ENCODE assay signal across 8 cellular contexts in genomic region chr11:12066799-12067508, GRCh38. TPM values are rescaled to one million over a fixed set of nuclear protein-coding genes. Genes with fewer than 3 reads are reported as not detected.
A peak's percentile ranks its signal among the peaks of the same experiment; 100 is the strongest.
DNase-seq lines count a peak whose midpoint lies in the region; ATAC-seq, FAIRE-seq and TF ChIP-seq lines count a peak whose summit lies in the region.

No MANE protein-coding gene starts in this region.

- H3K4me1 ChIP-seq in K562 (replicated peaks in 1 of 2; ENCODE audit: control insufficient read depth in 2 of 2, insufficient read depth in 2 of 2, low read length in 2 of 2): peaks cover 0 to 5% of the 10 kb centered on the region in 2 experiments; a peak in 2 of 5 replicates
- peaks cover 4 to 10% of the 10 kb centered on the region in 2 donors for H3K4me1 ChIP-seq in lung (ENCODE audit: control insufficient read depth in 2 of 2, insufficient read depth in 2 of 2, low read length in 2 of 2)

- H3K9me3 ChIP-seq in K562 (replicated peaks; ENCODE audit: control insufficient read depth, insufficient read depth, low read depth, low read length) (no peaks in the 10 kb centered on the region), lung (ENCODE audit: control insufficient read depth in 2 of 2, insufficient read depth in 1 of 2, low read length in 1 of 2) (no peaks in the 10 kb centered on the region)

- CTCF ChIA-PET in K562 (lab: Yijun Ruan, JAX; ENCODE audit: low intra/inter-chr PET ratio): interaction anchor here (0.7 kb wide), 1 partner anchor 1263 kb away, joined by 3 read pairs; no protein-coding TSS in a partner anchor

- no peak for TF ChIP-seq POLR2A in K562 (conservative IDR thresholded peaks at IDR 0.05)

- peak overlapping the region in 1 of 2 experiments; percentile 69; a peak in 1 of 4 replicates for H3K9ac ChIP-seq in K562 (ENCODE audit: insufficient read depth in 1 of 2, low read depth in 2 of 2, low read length in 2 of 2)

- H2AFZ ChIP-seq in K562 (ENCODE audit: low read depth, low read length): no peak overlapping the region

- no peaks in the 10 kb centered on the region for H3K9me1 ChIP-seq in K562 (ENCODE audit: control insufficient read depth, insufficient read depth, low read length)

- no peak for TF ChIP-seq EP300 in K562 (IDR thresholded peaks at IDR 0.05; ENCODE audit: low read length)

- in situ Hi-C loops in K562 (cut with MboI): no loop called here

- POLR2A ChIA-PET in K562 (lab: Yijun Ruan, JAX): interaction anchor here (0.7 to 1.4 kb wide), 8 partner anchors 9 to 349 kb away, joined by 3 to 5 read pairs (median 3); no protein-coding TSS in a partner anchor

- no peak for FAIRE-seq in K562 (lab: Jason Lieb, UNC)

- H3K4me3 ChIP-seq in AG09309 (ENCODE audit: control insufficient read depth, low read depth, low read length) (no peak overlapping the region), K562 (no peak overlapping the region), lung (no peak overlapping the region)

- TF ChIP-seq RAD21 in K562 (CRISPR knock-in tag; conservative IDR thresholded peaks at IDR 0.05 in 1 of 2, IDR thresholded peaks at IDR 0.05 in 1 of 2): no peak

- H3K27ac ChIP-seq in K562 (ENCODE audit: extremely low read depth, low read depth, low read length) (no peak overlapping the region), lung (ENCODE audit: low read depth in 1 of 2, low read length in 1 of 2) (peak overlapping the region; percentile 17 to 66)

- 42% methylated on average over 8 of the region's 8 CpGs for WGBS in K562 (ENCODE audit: insufficient coverage, low coverage, missing lambda C conversion rate)
- 23 to 38% methylated on average over 8 of the region's 8 CpGs for WGBS in lung, 2 donors

- H3K27me3 ChIP-seq in K562 (ENCODE audit: control insufficient read depth in 2 of 2, insufficient read depth in 2 of 2, low read length in 2 of 2) (peaks cover 2 to 6% of the 10 kb centered on the region in 2 experiments; a peak in 2 of 5 replicates), lung (ENCODE audit: control insufficient read depth, insufficient read depth) (no peaks in the 10 kb centered on the region)

- DNase-seq in AG09309 (ENCODE audit: low read depth) (peak; percentile 95), LHCN-M2 (ENCODE audit: low read depth) (peak; percentile 71), K562 (ENCODE audit: extremely low read depth in 1 of 4, low spot score in 3 of 4) (no peak), lung (ENCODE audit: low spot score) (peak; percentile 66), AG08396 (ENCODE audit: low spot score) (no peak)

- H3K36me3 ChIP-seq in K562 (ENCODE audit: control insufficient read depth, insufficient read depth, low read length): no peaks in the 10 kb centered on the region
- H3K36me3 ChIP-seq in lung (ENCODE audit: control insufficient read depth in 2 of 2, insufficient read depth in 2 of 2, low read length in 2 of 2): no peaks in the 10 kb centered on the region

- no peak for TF ChIP-seq CTCF in AG09309 (IDR thresholded peaks at IDR 0.05; ENCODE audit: control insufficient read depth, insufficient read depth, low read depth, low read length, missing control alignments)
- TF ChIP-seq CTCF in K562 (IDR thresholded peaks at IDR 0.05 in 2 of 3, conservative IDR thresholded peaks at IDR 0.05 in 1 of 3; ENCODE audit: insufficient read depth in 2 of 3, low read depth in 1 of 3, low read length in 3 of 3): no peak
- TF ChIP-seq CTCF in lung (IDR thresholded peaks at IDR 0.05; ENCODE audit: control extremely low read depth, extremely low read depth): no peak

- no TSS peak for BruUV-seq in K562 (replicated peaks; lab: Mats Ljungman, UMichigan)

- ATAC-seq in K562 (no peak), lung (ENCODE audit: insufficient read depth, low FRiP score) (peak; percentile 44), HG02938 (IDR thresholded peaks at IDR 0.05; ENCODE audit: unreplicated experiment) (no peak), GM21526 (IDR thresholded peaks at IDR 0.05; ENCODE audit: low FRiP score, unreplicated experiment) (no peak), HG02885 (IDR thresholded peaks at IDR 0.05; ENCODE audit: poor library complexity, unreplicated experiment) (no peak)

- H4K20me1 ChIP-seq in K562 (replicated peaks; ENCODE audit: control insufficient read depth, insufficient read depth, low read length): no peaks in the 10 kb centered on the region

- no peaks in the 10 kb centered on the region for H3K79me2 ChIP-seq in K562 (ENCODE audit: control insufficient read depth, insufficient read depth, low read length)

- no peak overlapping the region for H3K4me2 ChIP-seq in K562 (ENCODE audit: insufficient read depth, low read length)

- intact Hi-C loops in K562 (cut with micrococcal nuclease): no loop called here

TF ChIP-seq in K562, 482 proteins besides CTCF, POLR2A, EP300 and RAD21 (continues in another document):
- TF ChIP-seq ZC3H11A (IDR thresholded peaks at IDR 0.05; ENCODE audit: low read depth, low read length): no peak
- no peak for TF ChIP-seq FOXA3 (CRISPR knock-in tag; conservative IDR thresholded peaks at IDR 0.05 in 1 of 2, IDR thresholded peaks at IDR 0.05 in 1 of 2)
- no peak for TF ChIP-seq ZNF232 (CRISPR knock-in tag; IDR thresholded peaks at IDR 0.05)
- no peak for TF ChIP-seq NR0B1 (IDR thresholded peaks at IDR 0.05; ENCODE audit: partially characterized antibody)

RNA-seq across cellular contexts. Expression of gene MICAL2, which starts 43.4 kb away (rescaled TPM):
- total RNA-seq in LHCN-M2 (2014; rRNA removed) (83.0 and 85.3 TPM in 2 replicates), K562 (2014; rRNA removed) (33.6 and 42.7 TPM in 2 replicates), K562 (2014; rRNA removed; fragmentation: Illumina TruSeq; extraction: Trizol) (35.0 and 36.8 TPM in 2 replicates), K562 (2015; rRNA removed; fragmentation: Illumina TruSeq; extraction: Trizol) (22.9 and 23.7 TPM in 2 replicates), K562 (2021) (63.5 and 64.2 TPM in 2 replicates), lung (100 to 1,000 TPM; 124 to 218 TPM)
- 105 TPM for polyA plus RNA-seq in LHCN-M2 (2012)
- total RNA-seq in K562 (2011; cell fraction: chromatin; rRNA removed; ENCODE audit: low replicate concordance): 173 and 222 TPM in 2 replicates
- 77.0 and 99.7 TPM in 2 replicates for total RNA-seq in K562 (2011; cell fraction: nucleolus; rRNA removed)
- total RNA-seq in K562 (2011; cell fraction: nucleoplasm; rRNA removed): 107 and 133 TPM in 2 replicates
- polyA plus RNA-seq in K562 (2011; rRNA removed) (38.1 and 47.3 TPM in 2 replicates), K562 (2014; fragmentation: Illumina TruSeq; extraction: Trizol) (40.3 and 43.0 TPM in 2 replicates), K562 (2014; fragmentation: Nextera tagmentation; extraction: Ambion mirVana) (1 to 10 TPM; 4.7 to 5.9 TPM), K562 (2014; rRNA removed) (23.3 and 24.0 TPM in 2 replicates), lung (10 to 100 TPM; 38.2 to 75.3 TPM)
- 28.3 and 36.5 TPM in 2 replicates for polyA plus RNA-seq in K562 (2011; cell fraction: cytosol; rRNA removed)
- 46.0 and 76.1 TPM in 2 replicates for polyA plus RNA-seq in K562 (2011; cell fraction: nucleus; rRNA removed)
- 31.7 and 42.8 TPM in 2 replicates for polyA plus RNA-seq in K562 (2012)
- 82.4 and 92.6 TPM in 2 replicates for polyA minus RNA-seq in K562 (2011; rRNA and poly(A)+ RNA removed)
- polyA minus RNA-seq in K562 (2011; cell fraction: cytosol; rRNA and poly(A)+ RNA removed): 47.4 and 54.4 TPM in 2 replicates
- 66.9 and 104 TPM in 2 replicates for polyA minus RNA-seq in K562 (2011; cell fraction: nucleus; rRNA and poly(A)+ RNA removed)

RNA-seq across cellular contexts. Expression of gene DKK3, which starts 58.5 kb away (rescaled TPM):
- 263 and 273 TPM in 2 replicates for total RNA-seq in LHCN-M2 (2014; rRNA removed)
- polyA plus RNA-seq in LHCN-M2 (2012): 463 TPM
- total RNA-seq in K562 (2011; cell fraction: chromatin; rRNA removed; ENCODE audit: low replicate concordance): not detected in 2 replicates
- total RNA-seq in K562 (2011; cell fraction: nucleolus; rRNA removed): not detected in 2 replicates
- total RNA-seq in K562 (2011; cell fraction: nucleoplasm; rRNA removed): not detected in 2 replicates
- not detected in 2 replicates for total RNA-seq in K562 (2014; rRNA removed)
- not detected in 2 replicates for total RNA-seq in K562 (2014; rRNA removed; fragmentation: Illumina TruSeq; extraction: Trizol)
- total RNA-seq in K562 (2015; rRNA removed; fragmentation: Illumina TruSeq; extraction: Trizol): not detected in 2 replicates
- total RNA-seq in K562 (2021): 0.38 and 0.40 TPM in 2 replicates
- polyA plus RNA-seq in K562 (2011; rRNA removed): 0.14 TPM in 1 of 2 replicates, not detected in the other
- polyA plus RNA-seq in K562 (2011; cell fraction: cytosol; rRNA removed): not detected in 2 replicates
- not detected in 2 replicates for polyA plus RNA-seq in K562 (2011; cell fraction: nucleus; rRNA removed)
- polyA plus RNA-seq in K562 (2012): not detected in 2 replicates
- polyA plus RNA-seq in K562 (2014; fragmentation: Illumina TruSeq; extraction: Trizol): not detected in 2 replicates
- polyA plus RNA-seq in K562 (2014; fragmentation: Nextera tagmentation; extraction: Ambion mirVana): not detected
- polyA plus RNA-seq in K562 (2014; rRNA removed): 0.85 TPM in 1 of 2 replicates, not detected in the other
- not detected in 2 replicates for polyA minus RNA-seq in K562 (2011; rRNA and poly(A)+ RNA removed)
- not detected in 2 replicates for polyA minus RNA-seq in K562 (2011; cell fraction: cytosol; rRNA and poly(A)+ RNA removed)
- not detected in 2 replicates for polyA minus RNA-seq in K562 (2011; cell fraction: nucleus; rRNA and poly(A)+ RNA removed)
- total RNA-seq in lung: 100 to 1,000 TPM; 115 to 121 TPM
- 10 to 100 TPM; 45.3 to 74.4 TPM for polyA plus RNA-seq in lung

Comparison
In these comparisons a context has a peak if more than half of its experiments do, and no peak if none do; other contexts are left out.
1. DNase-seq: peak in AG09309 (single experiment), LHCN-M2 (single experiment) and lung (single experiment); none in K562 (0 of 4) and AG08396 (single experiment).
2. RNA of gene DKK3, which starts 58.5 kb away (total RNA-seq): 263 to 273 TPM in LHCN-M2 and 115 to 121 TPM in lung; 0.38 to 0.40 TPM in K562; every median in the first group is over 10 times any median in the second.